In the genomic region with DNA sequence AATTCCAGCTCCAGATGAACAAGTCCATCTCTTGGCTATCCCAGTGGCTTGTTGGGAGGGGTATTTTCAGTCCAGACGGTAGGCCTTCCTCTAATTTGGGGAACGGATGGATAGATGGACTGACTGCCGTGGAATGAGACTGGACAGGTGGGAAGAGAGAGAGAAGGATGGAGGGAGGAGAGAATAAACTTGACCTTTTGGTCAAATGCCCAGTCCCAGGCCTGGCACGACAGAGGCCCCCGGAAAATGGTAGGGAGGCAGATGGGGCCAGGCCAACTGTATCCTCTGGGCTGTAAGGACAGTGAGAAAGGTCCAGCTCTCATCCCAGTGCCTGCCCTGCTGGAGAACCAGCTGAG, we compare ENCODE assay signal across 27 cellular contexts. TPM values are rescaled to one million over a fixed set of nuclear protein-coding genes. Genes with fewer than 3 reads are reported as not detected.
"Had no signal": no experiment of that assay in that cellular context is flagged by ENCODE, and none has a peak within 500 bp of the region (broad histone marks: within the 10 kb centered on the region; RNA-seq: fewer than 3 reads in every experiment).

No MANE protein-coding gene starts in this region.

- H3K4me1 Mint-ChIP-seq: activated T-helper 17 cell treated with anti-CD3 and anti-CD28 coated beads, Interleukin-2, amount 50 U/mL, for 72 hours; stimulated activated effector memory CD8-positive, alpha-beta T cell treated with anti-CD3 and anti-CD28 coated beads, Interleukin-12 subunit alpha, Interleukin-12 subunit beta, amount 100 ng/mL, for 72 hours had no signal

- H3K4me3 ChIP-seq: pancreas, skin epidermis, tibial nerve, uterus had no signal

- H3K4me1 ChIP-seq: pancreas, uterus had no signal

- ATAC-seq: activated CD8-positive, alpha-beta T cell treated with anti-CD3 and anti-CD28 coated beads, Interleukin-2, amount 10 ng/mL, durations not matched to agents 7 days and 5 days; activated naive CD4-positive, alpha-beta T cell treated with anti-CD3 and anti-CD28 coated beads, Interleukin-2, amount 50 U/mL, for 72 hours; activated T-helper 17 cell treated with anti-CD3 and anti-CD28 coated beads, Interleukin-2, amount 50 U/mL, for 72 hours had no signal

- H3K9me3 ChIP-seq: pancreas, suprapubic skin, tibial nerve, uterus had no signal

- H3K36me3 ChIP-seq: brain microvascular endothelial cell, pancreas, suprapubic skin, tibial nerve, uterus, WERI-Rb-1 had no signal

- DNase-seq: activated CD4-positive, alpha-beta T cell treated with anti-CD3 and anti-CD28 coated beads for 1 hour; activated CD4-positive, alpha-beta T cell treated with anti-CD3 and anti-CD28 coated beads, Interleukin-2, amount 50 U/mL, for 1 hour; activated CD8-positive, alpha-beta T cell treated with anti-CD3 and anti-CD28 coated beads, Interleukin-2, amount 10 ng/mL, durations not matched to agents 7 days and 5 days; activated T-cell treated with anti-CD3 and anti-CD28 coated beads, Interleukin-2, amount 50 U/mL, for 24 hours; aorta; brain microvascular endothelial cell; effector memory CD4-positive, alpha-beta T cell; foreskin melanocyte; hypothalamus; stimulated activated CD4-positive, alpha-beta T cell treated with anti-CD3 and anti-CD28 coated beads, Interleukin-2, amount 100 ng/mL, for 24 hours; stimulated activated naive CD8-positive, alpha-beta T cell treated with anti-CD3 and anti-CD28 coated beads, Interleukin-15, amount 100 ng/mL, for 72 hours; T-helper 1 cell; uterus; WERI-Rb-1 had no signal

- H3K27ac ChIP-seq: brain microvascular endothelial cell, pancreas, skin epidermis, suprapubic skin, tibial nerve, uterus, WERI-Rb-1 had no signal

- H3K9me3 Mint-ChIP-seq: activated naive CD4-positive, alpha-beta T cell treated with anti-CD3 and anti-CD28 coated beads, Interleukin-2, amount 50 U/mL, for 72 hours; activated T-cell treated with anti-CD3 and anti-CD28 coated beads, Interleukin-2, amount 50 U/mL, for 24 hours; activated T-helper 17 cell treated with anti-CD3 and anti-CD28 coated beads, Interleukin-2, amount 50 U/mL, for 72 hours; mesothelial cell of epicardium; natural killer cell treated with Interleukin-12 subunit alpha and Interleukin-12 subunit beta and Interleukin-15 and Interleukin-18, amount 100 ng/mL, for 72 hours; stimulated activated effector memory CD8-positive, alpha-beta T cell treated with anti-CD3 and anti-CD28 coated beads, Interleukin-12 subunit alpha, Interleukin-12 subunit beta, amount 100 ng/mL, for 72 hours; stimulated activated naive CD8-positive, alpha-beta T cell treated with anti-CD3 and anti-CD28 coated beads, Interleukin-15, amount 100 ng/mL, for 72 hours had no signal

- H3K27ac Mint-ChIP-seq: activated CD8-positive, alpha-beta T cell treated with anti-CD3 and anti-CD28 coated beads, Interleukin-2, amount 10 ng/mL, durations not matched to agents 7 days and 5 days; activated naive CD4-positive, alpha-beta T cell treated with anti-CD3 and anti-CD28 coated beads, Interleukin-2, amount 50 U/mL, for 72 hours; activated T-cell treated with anti-CD3 and anti-CD28 coated beads, Interleukin-2, amount 50 U/mL, for 24 hours; activated T-helper 17 cell treated with anti-CD3 and anti-CD28 coated beads, Interleukin-2, amount 50 U/mL, for 72 hours; mesothelial cell of epicardium; natural killer cell treated with Interleukin-12 subunit alpha and Interleukin-12 subunit beta and Interleukin-15 and Interleukin-18, amount 100 ng/mL, for 72 hours; stimulated activated effector memory CD8-positive, alpha-beta T cell treated with anti-CD3 and anti-CD28 coated beads, Interleukin-12 subunit alpha, Interleukin-12 subunit beta, amount 100 ng/mL, for 72 hours; stimulated activated naive CD8-positive, alpha-beta T cell treated with anti-CD3 and anti-CD28 coated beads, Interleukin-15, amount 100 ng/mL, for 72 hours had no signal

- FAIRE-seq: keratinocyte, pancreas, TTC549 had no signal

- H3K27me3 ChIP-seq: pancreas, uterus had no signal

- H3K4me3 Mint-ChIP-seq: activated CD8-positive, alpha-beta T cell treated with anti-CD3 and anti-CD28 coated beads, Interleukin-2, amount 10 ng/mL, durations not matched to agents 7 days and 5 days; activated T-cell treated with anti-CD3 and anti-CD28 coated beads, Interleukin-2, amount 50 U/mL, for 24 hours; activated T-helper 17 cell treated with anti-CD3 and anti-CD28 coated beads, Interleukin-2, amount 50 U/mL, for 72 hours; natural killer cell treated with Interleukin-12 subunit alpha and Interleukin-12 subunit beta and Interleukin-15 and Interleukin-18, amount 100 ng/mL, for 72 hours; stimulated activated effector memory CD8-positive, alpha-beta T cell treated with anti-CD3 and anti-CD28 coated beads, Interleukin-12 subunit alpha, Interleukin-12 subunit beta, amount 100 ng/mL, for 72 hours had no signal

- H3K36me3 Mint-ChIP-seq: activated naive CD4-positive, alpha-beta T cell treated with anti-CD3 and anti-CD28 coated beads, Interleukin-2, amount 50 U/mL, for 72 hours; natural killer cell treated with Interleukin-12 subunit alpha and Interleukin-12 subunit beta and Interleukin-15 and Interleukin-18, amount 100 ng/mL, for 72 hours; stimulated activated effector memory CD8-positive, alpha-beta T cell treated with anti-CD3 and anti-CD28 coated beads, Interleukin-12 subunit alpha, Interleukin-12 subunit beta, amount 100 ng/mL, for 72 hours had no signal

RNA-seq across cellular contexts. Expression of a gene that starts 1.1 kb away (rescaled TPM):
- total RNA-seq: activated CD8-positive, alpha-beta T cell treated with anti-CD3 and anti-CD28 coated beads, Interleukin-2, amount 10 ng/mL, durations not matched to agents 7 days and 5 days; activated naive CD4-positive, alpha-beta T cell treated with anti-CD3 and anti-CD28 coated beads, Interleukin-2, amount 50 U/mL, for 72 hours; activated T-helper 17 cell treated with anti-CD3 and anti-CD28 coated beads, Interleukin-2, amount 50 U/mL, for 72 hours; dermis microvascular lymphatic vessel endothelial cell; lung microvascular endothelial cell; mesothelial cell of epicardium; natural killer cell treated with Interleukin-12 subunit alpha and Interleukin-12 subunit beta and Interleukin-15 and Interleukin-18, amount 100 ng/mL, for 72 hours had no signal
- polyA plus RNA-seq: keratinocyte had no signal

RNA-seq across cellular contexts. Expression of a gene that starts 43.1 kb away (rescaled TPM):
- total RNA-seq: activated CD8-positive, alpha-beta T cell treated with anti-CD3 and anti-CD28 coated beads, Interleukin-2, amount 10 ng/mL, durations not matched to agents 7 days and 5 days; activated naive CD4-positive, alpha-beta T cell treated with anti-CD3 and anti-CD28 coated beads, Interleukin-2, amount 50 U/mL, for 72 hours; activated T-helper 17 cell treated with anti-CD3 and anti-CD28 coated beads, Interleukin-2, amount 50 U/mL, for 72 hours; mesothelial cell of epicardium; natural killer cell treated with Interleukin-12 subunit alpha and Interleukin-12 subunit beta and Interleukin-15 and Interleukin-18, amount 100 ng/mL, for 72 hours had no signal
- polyA plus RNA-seq: keratinocyte had no signal

RNA-seq across cellular contexts. Expression of a gene that starts 43.2 kb away (rescaled TPM):
- total RNA-seq: activated CD8-positive, alpha-beta T cell treated with anti-CD3 and anti-CD28 coated beads, Interleukin-2, amount 10 ng/mL, durations not matched to agents 7 days and 5 days had no signal
